In the genomic region with DNA sequence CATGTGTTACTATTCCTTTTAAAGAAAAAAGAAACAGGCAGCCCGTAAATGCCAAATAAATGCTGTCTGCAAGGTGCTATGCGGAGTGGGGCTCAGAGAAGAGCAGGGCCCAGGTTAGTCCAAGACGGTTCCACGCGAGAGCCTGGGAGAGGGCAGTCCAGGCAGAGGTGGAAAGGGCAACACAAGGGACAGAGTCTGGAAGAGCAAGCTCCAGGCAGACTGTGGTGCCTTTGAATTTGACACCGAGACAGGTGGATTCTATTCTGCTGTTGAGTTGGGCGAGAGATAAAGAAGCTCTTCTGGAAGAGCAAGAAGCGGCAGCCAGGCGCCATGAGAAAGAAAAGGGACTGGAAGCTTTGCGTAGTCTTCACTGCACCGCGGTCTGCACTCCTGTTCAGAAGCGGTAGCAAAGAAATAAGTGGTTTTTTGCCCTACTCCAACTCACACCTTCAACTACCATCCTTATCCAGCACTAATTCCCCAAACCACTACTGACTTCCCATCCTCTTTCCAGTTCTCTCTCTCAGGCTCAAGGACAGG, we compare ENCODE assay signal across 1 cellular context.
TF ChIP-seq lines count a peak whose summit lies in the region.

No MANE protein-coding gene starts in this region.

TF ChIP-seq in WTC11, 78 proteins besides CTCF, POLR2A, EP300 and RAD21 (continued from another document):
- TF ChIP-seq, protein P1, sequence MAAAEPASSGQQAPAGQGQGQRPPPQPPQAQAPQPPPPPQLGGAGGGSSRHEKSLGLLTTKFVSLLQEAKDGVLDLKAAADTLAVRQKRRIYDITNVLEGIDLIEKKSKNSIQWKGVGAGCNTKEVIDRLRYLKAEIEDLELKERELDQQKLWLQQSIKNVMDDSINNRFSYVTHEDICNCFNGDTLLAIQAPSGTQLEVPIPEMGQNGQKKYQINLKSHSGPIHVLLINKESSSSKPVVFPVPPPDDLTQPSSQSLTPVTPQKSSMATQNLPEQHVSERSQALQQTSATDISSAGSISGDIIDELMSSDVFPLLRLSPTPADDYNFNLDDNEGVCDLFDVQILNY (CRISPR knock-in tag; IDR thresholded peaks at IDR 0.05), result no peak
- TF ChIP-seq SMAD3 (CRISPR knock-in tag; IDR thresholded peaks at IDR 0.05; ENCODE audit: borderline replicate concordance) (no peak), SMAD4 (CRISPR knock-in tag; IDR thresholded peaks at IDR 0.05) (no peak), NR2C2 (CRISPR knock-in tag; IDR thresholded peaks at IDR 0.05) (no peak), FOXK1 (CRISPR knock-in tag; IDR thresholded peaks at IDR 0.05) (no peak), ZNF423 (CRISPR knock-in tag; IDR thresholded peaks at IDR 0.05) (no peak), TP53 (CRISPR knock-in tag; IDR thresholded peaks at IDR 0.05) (no peak), ZNF263 (CRISPR knock-in tag; IDR thresholded peaks at IDR 0.05; ENCODE audit: low read depth) (no peak), ZNF317 (CRISPR knock-in tag; IDR thresholded peaks at IDR 0.05; ENCODE audit: borderline replicate concordance, low read depth) (no peak)
- TF ChIP-seq, protein P2, sequence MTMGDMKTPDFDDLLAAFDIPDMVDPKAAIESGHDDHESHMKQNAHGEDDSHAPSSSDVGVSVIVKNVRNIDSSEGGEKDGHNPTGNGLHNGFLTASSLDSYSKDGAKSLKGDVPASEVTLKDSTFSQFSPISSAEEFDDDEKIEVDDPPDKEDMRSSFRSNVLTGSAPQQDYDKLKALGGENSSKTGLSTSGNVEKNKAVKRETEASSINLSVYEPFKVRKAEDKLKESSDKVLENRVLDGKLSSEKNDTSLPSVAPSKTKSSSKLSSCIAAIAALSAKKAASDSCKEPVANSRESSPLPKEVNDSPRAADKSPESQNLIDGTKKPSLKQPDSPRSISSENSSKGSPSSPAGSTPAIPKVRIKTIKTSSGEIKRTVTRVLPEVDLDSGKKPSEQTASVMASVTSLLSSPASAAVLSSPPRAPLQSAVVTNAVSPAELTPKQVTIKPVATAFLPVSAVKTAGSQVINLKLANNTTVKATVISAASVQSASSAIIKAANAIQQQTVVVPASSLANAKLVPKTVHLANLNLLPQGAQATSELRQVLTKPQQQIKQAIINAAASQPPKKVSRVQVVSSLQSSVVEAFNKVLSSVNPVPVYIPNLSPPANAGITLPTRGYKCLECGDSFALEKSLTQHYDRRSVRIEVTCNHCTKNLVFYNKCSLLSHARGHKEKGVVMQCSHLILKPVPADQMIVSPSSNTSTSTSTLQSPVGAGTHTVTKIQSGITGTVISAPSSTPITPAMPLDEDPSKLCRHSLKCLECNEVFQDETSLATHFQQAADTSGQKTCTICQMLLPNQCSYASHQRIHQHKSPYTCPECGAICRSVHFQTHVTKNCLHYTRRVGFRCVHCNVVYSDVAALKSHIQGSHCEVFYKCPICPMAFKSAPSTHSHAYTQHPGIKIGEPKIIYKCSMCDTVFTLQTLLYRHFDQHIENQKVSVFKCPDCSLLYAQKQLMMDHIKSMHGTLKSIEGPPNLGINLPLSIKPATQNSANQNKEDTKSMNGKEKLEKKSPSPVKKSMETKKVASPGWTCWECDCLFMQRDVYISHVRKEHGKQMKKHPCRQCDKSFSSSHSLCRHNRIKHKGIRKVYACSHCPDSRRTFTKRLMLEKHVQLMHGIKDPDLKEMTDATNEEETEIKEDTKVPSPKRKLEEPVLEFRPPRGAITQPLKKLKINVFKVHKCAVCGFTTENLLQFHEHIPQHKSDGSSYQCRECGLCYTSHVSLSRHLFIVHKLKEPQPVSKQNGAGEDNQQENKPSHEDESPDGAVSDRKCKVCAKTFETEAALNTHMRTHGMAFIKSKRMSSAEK (CRISPR knock-in tag; IDR thresholded peaks at IDR 0.05; ENCODE audit: borderline replicate concordance), result no peak
- TF ChIP-seq, protein P3, sequence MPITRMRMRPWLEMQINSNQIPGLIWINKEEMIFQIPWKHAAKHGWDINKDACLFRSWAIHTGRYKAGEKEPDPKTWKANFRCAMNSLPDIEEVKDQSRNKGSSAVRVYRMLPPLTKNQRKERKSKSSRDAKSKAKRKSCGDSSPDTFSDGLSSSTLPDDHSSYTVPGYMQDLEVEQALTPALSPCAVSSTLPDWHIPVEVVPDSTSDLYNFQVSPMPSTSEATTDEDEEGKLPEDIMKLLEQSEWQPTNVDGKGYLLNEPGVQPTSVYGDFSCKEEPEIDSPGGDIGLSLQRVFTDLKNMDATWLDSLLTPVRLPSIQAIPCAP (CRISPR knock-in tag; IDR thresholded peaks at IDR 0.05), result no peak
- TF ChIP-seq, protein P4, sequence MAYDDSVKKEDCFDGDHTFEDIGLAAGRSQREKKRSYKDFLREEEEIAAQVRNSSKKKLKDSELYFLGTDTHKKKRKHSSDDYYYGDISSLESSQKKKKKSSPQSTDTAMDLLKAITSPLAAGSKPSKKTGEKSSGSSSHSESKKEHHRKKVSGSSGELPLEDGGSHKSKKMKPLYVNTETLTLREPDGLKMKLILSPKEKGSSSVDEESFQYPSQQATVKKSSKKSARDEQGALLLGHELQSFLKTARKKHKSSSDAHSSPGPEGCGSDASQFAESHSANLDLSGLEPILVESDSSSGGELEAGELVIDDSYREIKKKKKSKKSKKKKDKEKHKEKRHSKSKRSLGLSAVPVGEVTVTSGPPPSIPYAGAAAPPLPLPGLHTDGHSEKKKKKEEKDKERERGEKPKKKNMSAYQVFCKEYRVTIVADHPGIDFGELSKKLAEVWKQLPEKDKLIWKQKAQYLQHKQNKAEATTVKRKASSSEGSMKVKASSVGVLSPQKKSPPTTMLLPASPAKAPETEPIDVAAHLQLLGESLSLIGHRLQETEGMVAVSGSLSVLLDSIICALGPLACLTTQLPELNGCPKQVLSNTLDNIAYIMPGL (CRISPR knock-in tag; IDR thresholded peaks at IDR 0.05), result no peak
- TF ChIP-seq, protein P5, sequence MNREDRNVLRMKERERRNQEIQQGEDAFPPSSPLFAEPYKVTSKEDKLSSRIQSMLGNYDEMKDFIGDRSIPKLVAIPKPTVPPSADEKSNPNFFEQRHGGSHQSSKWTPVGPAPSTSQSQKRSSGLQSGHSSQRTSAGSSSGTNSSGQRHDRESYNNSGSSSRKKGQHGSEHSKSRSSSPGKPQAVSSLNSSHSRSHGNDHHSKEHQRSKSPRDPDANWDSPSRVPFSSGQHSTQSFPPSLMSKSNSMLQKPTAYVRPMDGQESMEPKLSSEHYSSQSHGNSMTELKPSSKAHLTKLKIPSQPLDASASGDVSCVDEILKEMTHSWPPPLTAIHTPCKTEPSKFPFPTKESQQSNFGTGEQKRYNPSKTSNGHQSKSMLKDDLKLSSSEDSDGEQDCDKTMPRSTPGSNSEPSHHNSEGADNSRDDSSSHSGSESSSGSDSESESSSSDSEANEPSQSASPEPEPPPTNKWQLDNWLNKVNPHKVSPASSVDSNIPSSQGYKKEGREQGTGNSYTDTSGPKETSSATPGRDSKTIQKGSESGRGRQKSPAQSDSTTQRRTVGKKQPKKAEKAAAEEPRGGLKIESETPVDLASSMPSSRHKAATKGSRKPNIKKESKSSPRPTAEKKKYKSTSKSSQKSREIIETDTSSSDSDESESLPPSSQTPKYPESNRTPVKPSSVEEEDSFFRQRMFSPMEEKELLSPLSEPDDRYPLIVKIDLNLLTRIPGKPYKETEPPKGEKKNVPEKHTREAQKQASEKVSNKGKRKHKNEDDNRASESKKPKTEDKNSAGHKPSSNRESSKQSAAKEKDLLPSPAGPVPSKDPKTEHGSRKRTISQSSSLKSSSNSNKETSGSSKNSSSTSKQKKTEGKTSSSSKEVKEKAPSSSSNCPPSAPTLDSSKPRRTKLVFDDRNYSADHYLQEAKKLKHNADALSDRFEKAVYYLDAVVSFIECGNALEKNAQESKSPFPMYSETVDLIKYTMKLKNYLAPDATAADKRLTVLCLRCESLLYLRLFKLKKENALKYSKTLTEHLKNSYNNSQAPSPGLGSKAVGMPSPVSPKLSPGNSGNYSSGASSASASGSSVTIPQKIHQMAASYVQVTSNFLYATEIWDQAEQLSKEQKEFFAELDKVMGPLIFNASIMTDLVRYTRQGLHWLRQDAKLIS (CRISPR knock-in tag; IDR thresholded peaks at IDR 0.05; ENCODE audit: borderline replicate concordance), result no peak
- TF ChIP-seq, protein P6, sequence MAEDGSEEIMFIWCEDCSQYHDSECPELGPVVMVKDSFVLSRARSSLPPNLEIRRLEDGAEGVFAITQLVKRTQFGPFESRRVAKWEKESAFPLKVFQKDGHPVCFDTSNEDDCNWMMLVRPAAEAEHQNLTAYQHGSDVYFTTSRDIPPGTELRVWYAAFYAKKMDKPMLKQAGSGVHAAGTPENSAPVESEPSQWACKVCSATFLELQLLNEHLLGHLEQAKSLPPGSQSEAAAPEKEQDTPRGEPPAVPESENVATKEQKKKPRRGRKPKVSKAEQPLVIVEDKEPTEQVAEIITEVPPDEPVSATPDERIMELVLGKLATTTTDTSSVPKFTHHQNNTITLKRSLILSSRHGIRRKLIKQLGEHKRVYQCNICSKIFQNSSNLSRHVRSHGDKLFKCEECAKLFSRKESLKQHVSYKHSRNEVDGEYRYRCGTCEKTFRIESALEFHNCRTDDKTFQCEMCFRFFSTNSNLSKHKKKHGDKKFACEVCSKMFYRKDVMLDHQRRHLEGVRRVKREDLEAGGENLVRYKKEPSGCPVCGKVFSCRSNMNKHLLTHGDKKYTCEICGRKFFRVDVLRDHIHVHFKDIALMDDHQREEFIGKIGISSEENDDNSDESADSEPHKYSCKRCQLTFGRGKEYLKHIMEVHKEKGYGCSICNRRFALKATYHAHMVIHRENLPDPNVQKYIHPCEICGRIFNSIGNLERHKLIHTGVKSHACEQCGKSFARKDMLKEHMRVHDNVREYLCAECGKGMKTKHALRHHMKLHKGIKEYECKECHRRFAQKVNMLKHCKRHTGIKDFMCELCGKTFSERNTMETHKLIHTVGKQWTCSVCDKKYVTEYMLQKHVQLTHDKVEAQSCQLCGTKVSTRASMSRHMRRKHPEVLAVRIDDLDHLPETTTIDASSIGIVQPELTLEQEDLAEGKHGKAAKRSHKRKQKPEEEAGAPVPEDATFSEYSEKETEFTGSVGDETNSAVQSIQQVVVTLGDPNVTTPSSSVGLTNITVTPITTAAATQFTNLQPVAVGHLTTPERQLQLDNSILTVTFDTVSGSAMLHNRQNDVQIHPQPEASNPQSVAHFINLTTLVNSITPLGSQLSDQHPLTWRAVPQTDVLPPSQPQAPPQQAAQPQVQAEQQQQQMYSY (CRISPR knock-in tag; IDR thresholded peaks at IDR 0.05), result no peak
